Comparison of ENCODE assay signal across 1 cellular context in genomic region chr1:1344672-1345361, GRCh38.
TF ChIP-seq lines count a peak whose summit lies in the region.

No MANE protein-coding gene starts in this region.

TF ChIP-seq in K562, 482 proteins besides CTCF, POLR2A, EP300 and RAD21 (continued from another document):
- TF ChIP-seq MLX (CRISPR knock-in tag; conservative IDR thresholded peaks at IDR 0.05), result no peak
- no peak for TF ChIP-seq CHD2 (IDR thresholded peaks at IDR 0.05; ENCODE audit: low read depth, low read length)
- TF ChIP-seq COPS2 (conservative IDR thresholded peaks at IDR 0.05), result no peak
- TF ChIP-seq CTCFL (IDR thresholded peaks at IDR 0.05; ENCODE audit: borderline replicate concordance, insufficient read depth, low read depth, low read length, poor library complexity, severe bottlenecking), result peak; percentile 43
- TF ChIP-seq POLR2G (IDR thresholded peaks at IDR 0.05; ENCODE audit: low read depth, low read length), result 0 out of 2 replicates have a peak, but pooled peaks have one; percentile 12
- TF ChIP-seq ZNF398 (CRISPR knock-in tag; IDR thresholded peaks at IDR 0.05), result no peak
- TF ChIP-seq ZBTB7A (IDR thresholded peaks at IDR 0.05; ENCODE audit: borderline replicate concordance, control insufficient read depth, low read depth, low read length), result no peak; the same call in 1 of the 2 replicates
- peak; percentile 25 for TF ChIP-seq FOS (IDR thresholded peaks at IDR 0.05; ENCODE audit: extremely low read depth, insufficient read length)
- TF ChIP-seq DPF2 (IDR thresholded peaks at IDR 0.05), result 0 out of 2 replicates have a peak, but pooled peaks have one; percentile 52
- TF ChIP-seq ZC3H8 (IDR thresholded peaks at IDR 0.05), result no peak
- TF ChIP-seq ZC3H11A (IDR thresholded peaks at IDR 0.05; ENCODE audit: low read depth, low read length), result no peak
- peak; percentile 100 for TF ChIP-seq FOSL1 (tag; conservative IDR thresholded peaks at IDR 0.05)
- peak; percentile 82 for TF ChIP-seq JUND (IDR thresholded peaks at IDR 0.05; ENCODE audit: borderline replicate concordance, low read depth, low read length)
- peak; percentile 62; the same call in 1 of the 3 replicates for TF ChIP-seq JUND (tag; IDR thresholded peaks at IDR 0.05; ENCODE audit: borderline replicate concordance, low read depth, low read length)
- peak; percentile 37; the same call in 1 of the 2 replicates for TF ChIP-seq GABPB1 (CRISPR knock-in tag; IDR thresholded peaks at IDR 0.05)
- no peak for TF ChIP-seq EWSR1 (IDR thresholded peaks at IDR 0.05; ENCODE audit: borderline replicate concordance, low read depth, partially characterized antibody)
- TF ChIP-seq RBFOX2 (IDR thresholded peaks at IDR 0.05; ENCODE audit: low read depth, low read length), result peak; percentile 46
- no peak for TF ChIP-seq FOXK2 (conservative IDR thresholded peaks at IDR 0.05 in 1 of 2, IDR thresholded peaks at IDR 0.05 in 1 of 2; ENCODE audit: low read depth in 2 of 2)
- TF ChIP-seq SMC3 (conservative IDR thresholded peaks at IDR 0.05; ENCODE audit: insufficient read depth, low read depth, low read length), result peak; percentile 19; the same call in 1 of the 2 replicates
- TF ChIP-seq RB1 (IDR thresholded peaks at IDR 0.05; ENCODE audit: low read depth), result 0 out of 2 replicates have a peak, but pooled peaks have one; percentile 28
- no peak for TF ChIP-seq POLR2AphosphoS5 (IDR thresholded peaks at IDR 0.05; ENCODE audit: control insufficient read depth, insufficient read depth, low read depth, low read length)
- no peak for TF ChIP-seq ID3 (CRISPR knock-in tag; IDR thresholded peaks at IDR 0.05)
- TF ChIP-seq ID3 (tag; IDR thresholded peaks at IDR 0.05), result no peak
- TF ChIP-seq MAX (CRISPR knock-in tag; IDR thresholded peaks at IDR 0.05), result peak; percentile 52; the same call in 1 of the 2 replicates
- TF ChIP-seq CREB3L1 (IDR thresholded peaks at IDR 0.05; ENCODE audit: borderline replicate concordance, low read depth), result no peak
- no peak for TF ChIP-seq ZNF407 (IDR thresholded peaks at IDR 0.05; ENCODE audit: low read depth)
- 0 out of 2 replicates have a peak, but pooled peaks have one; percentile 70 for TF ChIP-seq FOXP1 (CRISPR knock-in tag; IDR thresholded peaks at IDR 0.05)
- TF ChIP-seq TRIM25 (IDR thresholded peaks at IDR 0.05; ENCODE audit: borderline replicate concordance), result 0 out of 2 replicates have a peak, but pooled peaks have one; percentile 54
- no peak for TF ChIP-seq HNRNPLL (IDR thresholded peaks at IDR 0.05; ENCODE audit: low read depth, low read length, poor library complexity, severe bottlenecking)
- TF ChIP-seq ZNF224 (CRISPR knock-in tag; IDR thresholded peaks at IDR 0.05), result no peak
- no peak for TF ChIP-seq GATAD2A (IDR thresholded peaks at IDR 0.05)
TF ChIP-seq in K562: peak in this region for 30.
